Comparison of ENCODE assay signal across 15 cellular contexts in the genomic region with DNA sequence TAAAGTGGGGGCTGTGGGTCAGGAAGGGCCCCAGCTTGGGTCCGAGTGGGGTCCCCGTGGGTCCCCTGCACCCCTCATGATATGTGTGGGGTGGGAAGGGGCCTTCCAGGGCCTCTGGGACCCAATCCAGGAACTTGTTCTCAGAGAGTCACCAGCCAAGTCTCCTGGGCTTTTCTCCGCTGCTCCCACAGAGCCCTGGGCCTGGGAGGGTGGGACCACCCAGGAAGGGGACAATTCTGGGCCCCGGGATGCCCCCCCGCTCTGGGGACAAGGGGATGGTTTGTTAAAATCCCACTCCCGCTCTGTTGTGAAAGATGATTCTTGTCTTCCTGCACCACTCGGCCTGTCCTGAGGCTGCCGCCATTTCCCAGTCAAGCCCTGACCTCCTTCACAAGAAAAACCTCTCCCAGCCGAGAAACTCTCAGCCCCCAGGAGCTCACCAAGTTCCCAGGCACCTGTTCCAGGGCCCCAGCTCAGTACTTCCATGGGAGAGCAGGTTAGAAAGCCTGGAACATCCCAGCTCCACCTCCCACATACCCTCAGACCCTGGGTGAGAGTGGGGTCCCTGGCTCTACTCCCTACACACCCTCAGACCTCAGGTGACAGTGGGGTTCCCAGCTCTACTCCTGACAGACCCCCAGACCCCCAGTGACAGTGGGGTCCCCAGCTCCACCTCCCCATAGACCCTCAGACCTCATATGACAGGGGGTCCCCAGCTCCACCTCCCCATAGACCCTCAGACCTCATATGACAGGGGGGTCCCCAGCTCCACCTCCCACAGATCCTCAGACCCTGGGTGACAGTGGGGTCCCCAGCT.
DNase-seq lines count a peak whose midpoint lies in the region; ATAC-seq, FAIRE-seq and TF ChIP-seq lines count a peak whose summit lies in the region.
"Had no signal": no experiment of that assay in that cellular context is flagged by ENCODE, and none has a peak within 500 bp of the region (broad histone marks: within the 10 kb centered on the region; RNA-seq: fewer than 3 reads in every experiment).

No MANE protein-coding gene starts in this region.

- no peak overlapping the region for H3K18ac ChIP-seq in mesenchymal stem cell (ENCODE audit: low read depth in 1 of 2, low read length in 2 of 2)

- H2AK5ac ChIP-seq in mesenchymal stem cell (ENCODE audit: low read length, severe bottlenecking), result peak overlapping the region; percentile 42

- no peak overlapping the region for H3K14ac ChIP-seq in mesenchymal stem cell (ENCODE audit: low read length in 2 of 2)

- H2BK5ac ChIP-seq in mesenchymal stem cell (ENCODE audit: low read depth, low read length, poor library complexity, severe bottlenecking), result no peak overlapping the region

- H3K27me3 ChIP-seq in astrocyte (ENCODE audit: insufficient read depth, low read length) (no peaks in the 10 kb centered on the region), mesenchymal stem cell (ENCODE audit: control insufficient read depth in 1 of 2, insufficient read depth in 1 of 2, low read length in 2 of 2) (no peaks in the 10 kb centered on the region), testis (no peaks in the 10 kb centered on the region)

- H3K27ac ChIP-seq in astrocyte (ENCODE audit: low read depth, low read length), result no peak overlapping the region
- no peak overlapping the region for H3K27ac ChIP-seq in mesenchymal stem cell (ENCODE audit: low read length, poor library complexity, severe bottlenecking)
- no peak overlapping the region for H3K27ac ChIP-seq in testis

- H3K4me1 Mint-ChIP-seq in astrocyte (ENCODE audit: low read depth, unreplicated experiment), result peaks cover 10% of the 10 kb centered on the region
- H3K4me1 Mint-ChIP-seq in activated naive CD4-positive, alpha-beta T cell treated with anti-CD3 and anti-CD28 coated beads for 36 hours (ENCODE audit: low read depth), result peaks cover 3% of the 10 kb centered on the region
- H3K4me1 Mint-ChIP-seq: activated naive CD4-positive, alpha-beta T cell treated with anti-CD3 and anti-CD28 coated beads, Interleukin-2, amount 50 U/mL, for 24 hours had no signal

- no peaks in the 10 kb centered on the region for H3K79me2 ChIP-seq in astrocyte (ENCODE audit: insufficient read depth, low read length)

- DNase-seq in activated T-cell treated with anti-CD3 and anti-CD28 coated beads, Interleukin-2, amount 50 U/mL, for 48 hours, result peak; percentile 11 to 15
- no peak for DNase-seq in activated T-cell treated with anti-CD3 and anti-CD28 coated beads for 4 hours
- no peak for DNase-seq in astrocyte (ENCODE audit: low read depth)
- no peak for DNase-seq in mesenchymal stem cell
- peak; percentile 9 for DNase-seq in testis
- DNase-seq in activated naive CD4-positive, alpha-beta T cell treated with anti-CD3 and anti-CD28 coated beads for 36 hours, result no peak
- no peak for DNase-seq in DMS153 (lab: John Stamatoyannopoulos, UW)
- DNase-seq: activated CD4-positive, alpha-beta T cell treated with anti-CD3 and anti-CD28 coated beads for 1 hour; naive thymus-derived CD4-positive, alpha-beta T cell; NCI-H1092 treated with DMSO at 0.1 percent for 48 hours; NCI-H526; T1000; transverse colon had no signal

- CTCF ChIA-PET in activated naive CD4-positive, alpha-beta T cell treated with anti-CD3 and anti-CD28 coated beads for 36 hours (lab: Charles Lee), result no interaction called here

- ATAC-seq in GM21381 (IDR thresholded peaks at IDR 0.05; ENCODE audit: unreplicated experiment), result no peak

- H3K27me3 Mint-ChIP-seq in astrocyte (ENCODE audit: low read depth, unreplicated experiment), result peaks cover 24% of the 10 kb centered on the region
- no peaks in the 10 kb centered on the region for H3K27me3 Mint-ChIP-seq in activated naive CD4-positive, alpha-beta T cell treated with anti-CD3 and anti-CD28 coated beads for 36 hours (ENCODE audit: low read depth)

- TF ChIP-seq POLR2A in testis (IDR thresholded peaks at IDR 0.05), result no peak

- H3K4me3 ChIP-seq in astrocyte (ENCODE audit: insufficient read depth, low read depth, low read length) (no peak overlapping the region), mesenchymal stem cell (ENCODE audit: insufficient read depth in 1 of 2, low read depth in 1 of 2, low read length in 2 of 2) (no peak overlapping the region), testis (no peak overlapping the region)
- H3K4me3 ChIP-seq: transverse colon had no signal

- H3K4me2 ChIP-seq in astrocyte (ENCODE audit: low read length) (no peak overlapping the region), mesenchymal stem cell (ENCODE audit: low read length, poor library complexity, severe bottlenecking) (no peak overlapping the region)

- FAIRE-seq in astrocyte (lab: Jason Lieb, UNC), result no peak

- H3K23ac ChIP-seq in mesenchymal stem cell (ENCODE audit: low read length in 2 of 2), result no peak overlapping the region

- no peaks in the 10 kb centered on the region for H3K9me3 ChIP-seq in astrocyte (ENCODE audit: insufficient read depth, low read depth, low read length)
- no peaks in the 10 kb centered on the region for H3K9me3 ChIP-seq in mesenchymal stem cell (ENCODE audit: control insufficient read depth, low read length)
- no peaks in the 10 kb centered on the region for H3K9me3 ChIP-seq in testis
- H3K9me3 ChIP-seq: transverse colon had no signal

- intact Hi-C loops in testis (cut with DNase I; ENCODE audit: low total_unique reads), result no loop called here
- intact Hi-C loops in activated naive CD4-positive, alpha-beta T cell treated with anti-CD3 and anti-CD28 coated beads for 36 hours (cut with micrococcal nuclease), result no loop called here

- peaks cover 2% of the 10 kb centered on the region for H3K36me3 Mint-ChIP-seq in astrocyte (ENCODE audit: low read depth, unreplicated experiment)
- H3K36me3 Mint-ChIP-seq in activated naive CD4-positive, alpha-beta T cell treated with anti-CD3 and anti-CD28 coated beads for 36 hours (ENCODE audit: low read depth), result no peaks in the 10 kb centered on the region
- H3K36me3 Mint-ChIP-seq: activated naive CD4-positive, alpha-beta T cell treated with anti-CD3 and anti-CD28 coated beads, Interleukin-2, amount 50 U/mL, for 24 hours; naive thymus-derived CD4-positive, alpha-beta T cell had no signal

- H4K8ac ChIP-seq in mesenchymal stem cell (ENCODE audit: low read length), result no peak overlapping the region

- no peak overlapping the region for H3K4ac ChIP-seq in mesenchymal stem cell (ENCODE audit: low read depth in 1 of 2, low read length in 2 of 2)

- no peaks in the 10 kb centered on the region for H3K79me1 ChIP-seq in mesenchymal stem cell (replicated peaks; ENCODE audit: low read length, poor library complexity, severe bottlenecking)

- H3K36me3 ChIP-seq in astrocyte (ENCODE audit: insufficient read depth, low read length) (no peaks in the 10 kb centered on the region), mesenchymal stem cell (ENCODE audit: control insufficient read depth in 1 of 2, insufficient read depth in 2 of 2, low read depth in 1 of 2, low read length in 2 of 2) (no peaks in the 10 kb centered on the region), testis (ENCODE audit: low read depth, missing control alignments) (no peaks in the 10 kb centered on the region)
- H3K36me3 ChIP-seq: transverse colon had no signal

- H2BK120ac ChIP-seq in mesenchymal stem cell (ENCODE audit: low read depth, low read length), result no peak overlapping the region

- H4K20me1 ChIP-seq in astrocyte (ENCODE audit: insufficient read depth, low read length), result no peaks in the 10 kb centered on the region

- H2AFZ ChIP-seq in astrocyte (ENCODE audit: low read depth, low read length) (no peak overlapping the region), mesenchymal stem cell (ENCODE audit: low read depth, low read length) (no peak overlapping the region)

- no peak overlapping the region for H4K91ac ChIP-seq in mesenchymal stem cell (ENCODE audit: low read length)

- TF ChIP-seq CTCF in astrocyte (IDR thresholded peaks at IDR 0.05; ENCODE audit: insufficient read depth, low read depth, low read length) (no peak), testis (IDR thresholded peaks at IDR 0.05) (no peak)

- no peak overlapping the region for H3K27ac Mint-ChIP-seq in astrocyte (ENCODE audit: unreplicated experiment)
- no peak overlapping the region for H3K27ac Mint-ChIP-seq in activated naive CD4-positive, alpha-beta T cell treated with anti-CD3 and anti-CD28 coated beads for 36 hours
- H3K27ac Mint-ChIP-seq: naive thymus-derived CD4-positive, alpha-beta T cell had no signal

- peaks cover 15% of the 10 kb centered on the region for H3K4me1 ChIP-seq in astrocyte (ENCODE audit: insufficient read depth, low read length)
- H3K4me1 ChIP-seq in mesenchymal stem cell (ENCODE audit: control insufficient read depth, insufficient read depth, low read depth, low read length), result peaks cover 51% of the 10 kb centered on the region
- peaks cover 9% of the 10 kb centered on the region for H3K4me1 ChIP-seq in testis

- H2BK12ac ChIP-seq in mesenchymal stem cell (ENCODE audit: low read length in 2 of 2), result no peak overlapping the region

- no peak overlapping the region for H3K9ac ChIP-seq in astrocyte (ENCODE audit: low read length)
- H3K9ac ChIP-seq in mesenchymal stem cell (ENCODE audit: low read length), result no peak overlapping the region

- peaks cover 4% of the 10 kb centered on the region for H3K9me3 Mint-ChIP-seq in astrocyte (ENCODE audit: unreplicated experiment)
- no peaks in the 10 kb centered on the region for H3K9me3 Mint-ChIP-seq in activated naive CD4-positive, alpha-beta T cell treated with anti-CD3 and anti-CD28 coated beads for 36 hours
- H3K9me3 Mint-ChIP-seq: activated naive CD4-positive, alpha-beta T cell treated with anti-CD3 and anti-CD28 coated beads, Interleukin-2, amount 50 U/mL, for 24 hours; naive thymus-derived CD4-positive, alpha-beta T cell had no signal

- H3K4me3 Mint-ChIP-seq in astrocyte (ENCODE audit: unreplicated experiment), result peak overlapping the region; percentile 45
- no peak overlapping the region for H3K4me3 Mint-ChIP-seq in activated naive CD4-positive, alpha-beta T cell treated with anti-CD3 and anti-CD28 coated beads for 36 hours
- H3K4me3 Mint-ChIP-seq: activated naive CD4-positive, alpha-beta T cell treated with anti-CD3 and anti-CD28 coated beads, Interleukin-2, amount 50 U/mL, for 24 hours; naive thymus-derived CD4-positive, alpha-beta T cell had no signal

- 78% methylated on average over 9 of the region's 9 CpGs for WGBS in mesenchymal stem cell
- 71 to 74% methylated on average over 8 to 9 of the region's 9 CpGs for WGBS in testis, 2 donors

- H2BK15ac ChIP-seq in mesenchymal stem cell (ENCODE audit: low read depth, poor library complexity, severe bottlenecking), result no peak overlapping the region

Comparison
In these comparisons a context has a peak if more than half of its experiments do, and no peak if none do; other contexts are left out.
1. DNase-seq: peak in activated T-cell treated with anti-CD3 and anti-CD28 coated beads, Interleukin-2, amount 50 U/mL, for 48 hours (2 of 2) and testis (single experiment); none in activated T-cell treated with anti-CD3 and anti-CD28 coated beads for 4 hours (single experiment), astrocyte (single experiment), mesenchymal stem cell (single experiment), activated naive CD4-positive, alpha-beta T cell treated with anti-CD3 and anti-CD28 coated beads for 36 hours (single experiment) and DMS153 (single experiment).